Comparison of ENCODE assay signal across 12 cellular contexts in genomic region chr10:14782691-14783363, GRCh38. TPM values are rescaled to one million over a fixed set of nuclear protein-coding genes. Genes with fewer than 3 reads are reported as not detected.
DNase-seq lines count a peak whose midpoint lies in the region; ATAC-seq and TF ChIP-seq lines count a peak whose summit lies in the region.
"Had no signal": no experiment of that assay in that cellular context is flagged by ENCODE, and none has a peak within 500 bp of the region (broad histone marks: within the 10 kb centered on the region; RNA-seq: fewer than 3 reads in every experiment).

No MANE protein-coding gene starts in this region.

- peak overlapping the region; percentile 85 for H2BK20ac ChIP-seq in IMR-90 (ENCODE audit: low read depth, low read length)

- no peak overlapping the region; the same call in 1 of the 2 replicates for H4K5ac ChIP-seq in IMR-90 (ENCODE audit: low read depth, low read length)

- H3K79me1 ChIP-seq in IMR-90 (ENCODE audit: low read depth in 1 of 2, low read length in 2 of 2) = no peaks in the 10 kb centered on the region

- BruUV-seq in IMR-90 (replicated peaks; lab: Mats Ljungman, UMichigan) = no TSS peak

- no peaks in the 10 kb centered on the region for H3K27me3 ChIP-seq in CD8-positive, alpha-beta memory T cell (ENCODE audit: insufficient read depth, low read length, poor library complexity, severe bottlenecking)
- no peaks in the 10 kb centered on the region for H3K27me3 ChIP-seq in IMR-90 (ENCODE audit: control insufficient read depth, insufficient read depth, low read length)
- H3K27me3 ChIP-seq in adipocyte (replicated peaks; ENCODE audit: control insufficient read depth, insufficient read depth, low read length) = no peaks in the 10 kb centered on the region
- no peaks in the 10 kb centered on the region for H3K27me3 ChIP-seq in right lobe of liver
- no peaks in the 10 kb centered on the region for H3K27me3 ChIP-seq in stomach
- H3K27me3 ChIP-seq in prostate gland (replicated peaks; ENCODE audit: insufficient read depth) = no peaks in the 10 kb centered on the region

- H4K8ac ChIP-seq in IMR-90 (ENCODE audit: low read depth in 2 of 2, low read length in 2 of 2) = peak overlapping the region in 1 of 2 experiments; percentile 41; a peak in 2 of 4 replicates

- H3K4me1 ChIP-seq in CD8-positive, alpha-beta memory T cell (ENCODE audit: insufficient read depth, low read length) = no peaks in the 10 kb centered on the region
- H3K4me1 ChIP-seq in IMR-90 (ENCODE audit: control insufficient read depth, insufficient read depth, low read length) (peaks cover 14% of the 10 kb centered on the region), adipocyte (ENCODE audit: control insufficient read depth, insufficient read depth, low read length) (peaks cover 16% of the 10 kb centered on the region), right lobe of liver (peaks cover 0 to 5% (median 0%) of the 10 kb centered on the region in 4 donors), stomach (peaks cover 0 to 12% (median 3%) of the 10 kb centered on the region in 4 donors), prostate gland (replicated peaks) (no peaks in the 10 kb centered on the region)

- peaks cover 3 to 5% (median 5%) of the 10 kb centered on the region in 3 donors for H3K4me1 Mint-ChIP-seq in CD8-positive, alpha-beta memory T cell
- H3K4me1 Mint-ChIP-seq in T-helper 2 cell treated with Interferon-gamma antibody and Interleukin-4, amounts not matched to agents 5 μg/mL and 100 μg/mL, for 36 hours (ENCODE audit: low read depth) = peaks cover 8% of the 10 kb centered on the region

- H3K36me3 Mint-ChIP-seq in CD8-positive, alpha-beta memory T cell = peaks cover 0 to 12% (median 0%) of the 10 kb centered on the region in 3 donors
- H3K36me3 Mint-ChIP-seq in T-helper 2 cell treated with Interferon-gamma antibody and Interleukin-4, amounts not matched to agents 5 μg/mL and 100 μg/mL, for 36 hours (ENCODE audit: low read depth) = no peaks in the 10 kb centered on the region

- peak overlapping the region; percentile 90 for H3K4ac ChIP-seq in IMR-90 (ENCODE audit: low read depth, low read length)

- POLR2A ChIA-PET in CD8-positive, alpha-beta memory T cell (lab: Charles Lee) = no interaction called here
- POLR2A ChIA-PET in IMR-90 (lab: Charles Lee; ENCODE audit: unreplicated experiment) = no interaction called here

- H3K9me3 Mint-ChIP-seq in CD8-positive, alpha-beta memory T cell = peaks cover 0 to 7% (median 5%) of the 10 kb centered on the region in 5 donors
- H3K9me3 Mint-ChIP-seq in T-helper 2 cell treated with Interferon-gamma antibody and Interleukin-4, amounts not matched to agents 5 μg/mL and 100 μg/mL, for 36 hours = peaks cover 8% of the 10 kb centered on the region

- in situ Hi-C loops in IMR-90 (cut with MboI; ENCODE audit: low sequenced_read_pairs) = no loop called here

- WGBS in IMR-90 (ENCODE audit: extremely low coverage in 2 of 2, insufficient read length in 1 of 2), 2 experiments = 72% methylated on average over 3 of the region's 9 CpGs; no CpG with 5 or more reads in 1 of the 2 experiments
- 56% methylated on average over 9 of the region's 9 CpGs for WGBS in right lobe of liver (ENCODE audit: insufficient coverage, low coverage, low lambda C conversion rate, missing lambda C conversion rate)
- WGBS in stomach, 5 donors = 66 to 70% (median 67%) methylated on average over 9 of the region's 9 CpGs
- 81% methylated on average over 9 of the region's 9 CpGs for WGBS in prostate gland

- no peak for TF ChIP-seq EP300 in stomach (IDR thresholded peaks at IDR 0.05)

- H2BK120ac ChIP-seq in IMR-90 (ENCODE audit: low read depth, low read length) = peak overlapping the region; percentile 88

- H3K56ac ChIP-seq in IMR-90 (ENCODE audit: extremely low read depth, insufficient read depth, low read length) = no peak overlapping the region

- H3K4me3 ChIP-seq in CD8-positive, alpha-beta memory T cell (ENCODE audit: low read length) = no peak overlapping the region
- H3K4me3 ChIP-seq in IMR-90 (ENCODE audit: insufficient read depth, low read depth, low read length) (no peak overlapping the region), adipocyte (ENCODE audit: low read length) (no peak overlapping the region), right lobe of liver (no peak overlapping the region), stomach (no peak overlapping the region), prostate gland (no peak overlapping the region)

- H3K27me3 Mint-ChIP-seq in CD8-positive, alpha-beta memory T cell = peaks cover 0 to 3% of the 10 kb centered on the region in 2 donors
- H3K27me3 Mint-ChIP-seq in T-helper 2 cell treated with Interferon-gamma antibody and Interleukin-4, amounts not matched to agents 5 μg/mL and 100 μg/mL, for 36 hours (ENCODE audit: low read depth) = peaks cover 3% of the 10 kb centered on the region
- H3K27me3 Mint-ChIP-seq: stimulated activated naive CD8-positive, alpha-beta T cell treated with anti-CD3 and anti-CD28 coated beads, Interleukin-15, Interleukin-2, amounts not matched to agents 100 ng/mL and 50 ng/mL, for 24 hours had no signal

- CTCF ChIA-PET in CD8-positive, alpha-beta memory T cell (lab: Charles Lee) = no interaction called here
- CTCF ChIA-PET in IMR-90 (lab: Yijun Ruan, JAX) = interaction anchor here (0.6 kb wide), 1 partner anchor 28 kb away, joined by 3 read pairs; no protein-coding TSS in a partner anchor

- ATAC-seq in IMR-90 (ENCODE audit: low read depth) (no peak), right lobe of liver (peak; percentile 74 to 88 (median 84))

- dilution Hi-C loops in IMR-90 (cut with HindIII; ENCODE audit: low sequenced_read_pairs, unreplicated experiment) = no loop called here

- H3K9ac ChIP-seq in IMR-90 (ENCODE audit: low read depth, low read length) (no peak overlapping the region), adipocyte (ENCODE audit: low read length) (no peak overlapping the region)

- TF ChIP-seq CTCF in IMR-90 (conservative IDR thresholded peaks at IDR 0.05; ENCODE audit: low read depth, low read length) (no peak), right lobe of liver (IDR thresholded peaks at IDR 0.05) (no peak), stomach (IDR thresholded peaks at IDR 0.05) (no peak), prostate gland (IDR thresholded peaks at IDR 0.05) (no peak)

- no peak overlapping the region for H3K27ac ChIP-seq in CD8-positive, alpha-beta memory T cell (ENCODE audit: low read depth, low read length)
- no peak overlapping the region for H3K27ac ChIP-seq in IMR-90 (ENCODE audit: insufficient read depth, low read length)
- H3K27ac ChIP-seq in right lobe of liver = no peak overlapping the region
- H3K27ac ChIP-seq in stomach = peak overlapping the region in 1 of 5 donors; percentile 4
- H3K27ac ChIP-seq in prostate gland = no peak overlapping the region

- H3K9me1 ChIP-seq in IMR-90 (ENCODE audit: insufficient read depth, low read length) = peaks cover 10% of the 10 kb centered on the region

- no peak for TF ChIP-seq RAD21 in IMR-90 (IDR thresholded peaks at IDR 0.05; ENCODE audit: low read length)

- TF ChIP-seq POLR2A in IMR-90 (IDR thresholded peaks at IDR 0.05; ENCODE audit: low read depth, low read length) (no peak), right lobe of liver (IDR thresholded peaks at IDR 0.05) (no peak), stomach (IDR thresholded peaks at IDR 0.05) (no peak), prostate gland (IDR thresholded peaks at IDR 0.05) (no peak)

- no peak overlapping the region for H3K4me2 ChIP-seq in IMR-90 (ENCODE audit: low read depth, low read length)

- H2AFZ ChIP-seq in IMR-90 (replicated peaks; ENCODE audit: low read length, poor library complexity) = peak overlapping the region; percentile 69

- H2AK5ac ChIP-seq in IMR-90 (ENCODE audit: low read depth, low read length) = peak overlapping the region; percentile 90

- H3K36me3 ChIP-seq in CD8-positive, alpha-beta memory T cell (ENCODE audit: insufficient read depth, low read length) = no peaks in the 10 kb centered on the region
- no peaks in the 10 kb centered on the region for H3K36me3 ChIP-seq in IMR-90 (ENCODE audit: control insufficient read depth, insufficient read depth, low read length)
- H3K36me3 ChIP-seq in adipocyte (ENCODE audit: control insufficient read depth, insufficient read depth, low read length, severe bottlenecking) = no peaks in the 10 kb centered on the region
- no peaks in the 10 kb centered on the region for H3K36me3 ChIP-seq in right lobe of liver
- H3K36me3 ChIP-seq in stomach = no peaks in the 10 kb centered on the region
- no peaks in the 10 kb centered on the region for H3K36me3 ChIP-seq in prostate gland

- no peak overlapping the region for H2AK9ac ChIP-seq in IMR-90 (replicated peaks; ENCODE audit: low read depth, low read length, poor library complexity)

- peak overlapping the region; percentile 93; the same call in 2 of the 3 replicates for H2BK15ac ChIP-seq in IMR-90 (ENCODE audit: low read depth, low read length)

- H3K23ac ChIP-seq in IMR-90 (ENCODE audit: low read depth, low read length) = 0 out of 2 replicates have a peak overlapping the region, but pooled peaks have one; percentile 31

- intact Hi-C loops in IMR-90 (cut with micrococcal nuclease) = no loop called here
- intact Hi-C loops in right lobe of liver (cut with DNase I) = no loop called here
- intact Hi-C loops in stomach (cut with DNase I; ENCODE audit: low total_unique reads) = no loop called here
- intact Hi-C loops in prostate gland (cut with DNase I) = no loop called here

- peak overlapping the region; percentile 78; the same call in 1 of the 2 replicates for H4K91ac ChIP-seq in IMR-90 (ENCODE audit: insufficient read depth, low read depth, low read length)

- no peak overlapping the region for H2BK5ac ChIP-seq in IMR-90 (ENCODE audit: low read depth, low read length, poor library complexity, severe bottlenecking)

- peak overlapping the region in 5 of 8 donors; percentile 26 to 92 (median 72) for H3K27ac Mint-ChIP-seq in CD8-positive, alpha-beta memory T cell
- no peak overlapping the region for H3K27ac Mint-ChIP-seq in T-helper 2 cell treated with Interferon-gamma antibody and Interleukin-4, amounts not matched to agents 5 μg/mL and 100 μg/mL, for 36 hours
- H3K27ac Mint-ChIP-seq: stimulated activated naive CD8-positive, alpha-beta T cell treated with anti-CD3 and anti-CD28 coated beads, Interleukin-15, Interleukin-2, amounts not matched to agents 100 ng/mL and 50 ng/mL, for 24 hours had no signal

- H3K9me3 ChIP-seq in CD8-positive, alpha-beta memory T cell (ENCODE audit: low read length) = no peaks in the 10 kb centered on the region
- H3K9me3 ChIP-seq in IMR-90 (ENCODE audit: control insufficient read depth, insufficient read depth, low read length) = peaks cover 5% of the 10 kb centered on the region
- peaks cover 3% of the 10 kb centered on the region for H3K9me3 ChIP-seq in adipocyte (ENCODE audit: control insufficient read depth, low read length)
- no peaks in the 10 kb centered on the region for H3K9me3 ChIP-seq in right lobe of liver
- H3K9me3 ChIP-seq in stomach = peaks cover 0 to 5% (median 0%) of the 10 kb centered on the region in 4 donors
- H3K9me3 ChIP-seq in prostate gland = no peaks in the 10 kb centered on the region

- no peaks in the 10 kb centered on the region; the same call in 1 of the 2 replicates for H4K20me1 ChIP-seq in IMR-90 (ENCODE audit: insufficient read depth, low read length)

- H3K4me3 Mint-ChIP-seq in CD8-positive, alpha-beta memory T cell = peak overlapping the region in 3 of 7 donors; percentile 26 to 72 (median 43)
- no peak overlapping the region for H3K4me3 Mint-ChIP-seq in T-helper 2 cell treated with Interferon-gamma antibody and Interleukin-4, amounts not matched to agents 5 μg/mL and 100 μg/mL, for 36 hours
- H3K4me3 Mint-ChIP-seq: stimulated activated naive CD8-positive, alpha-beta T cell treated with anti-CD3 and anti-CD28 coated beads, Interleukin-15, Interleukin-2, amounts not matched to agents 100 ng/mL and 50 ng/mL, for 24 hours had no signal

- no peak for DNase-seq in CD8-positive, alpha-beta memory T cell
- DNase-seq in IMR-90 (no peak), adipocyte (ENCODE audit: low read depth) (peak; percentile 5), right lobe of liver (peak in 2 of 3 donors; percentile 53 to 55), NCI-H510A treated with DMSO at 0.1 percent for 48 hours (lab: John Stamatoyannopoulos, UW) (no peak), stomach (no peak), prostate gland (ENCODE audit: low spot score) (no peak)
- no peak for DNase-seq in T-helper 2 cell treated with Interferon-gamma antibody and Interleukin-4, amounts not matched to agents 5 μg/mL and 100 μg/mL, for 36 hours (ENCODE audit: low spot score)
- DNase-seq: activated CD4-positive, alpha-beta T cell treated with anti-CD3 and anti-CD28 coated beads for 1 hour; NCI-H69 had no signal

- H3K18ac ChIP-seq in IMR-90 (ENCODE audit: low read depth, low read length) = peak overlapping the region; percentile 67

- peak overlapping the region; percentile 78 for H3K14ac ChIP-seq in IMR-90 (replicated peaks; ENCODE audit: low read depth, low read length)

RNA-seq across cellular contexts. Expression of gene FAM107B, which starts 8.1 kb away (rescaled TPM):
- total RNA-seq in CD8-positive, alpha-beta memory T cell = 100 to 1,000 TPM; 138 to 143 TPM
- 316 TPM for polyA plus RNA-seq in CD8-positive, alpha-beta memory T cell
- 27.1 and 46.4 TPM in 2 replicates for total RNA-seq in IMR-90 (2012; rRNA removed)
- 19.1 and 26.4 TPM in 2 replicates for polyA plus RNA-seq in IMR-90 (2012; rRNA removed)
- polyA plus RNA-seq in IMR-90 (2012; cell fraction: cytosol; rRNA removed) = 3.5 and 6.9 TPM in 2 replicates
- polyA plus RNA-seq in IMR-90 (2012; cell fraction: nucleus; rRNA removed; ENCODE audit: low replicate concordance) = 3.2 and 19.8 TPM in 2 replicates
- total RNA-seq in right lobe of liver = 100 to 1,000 TPM in 2 of 6 experiments, 10 to 100 TPM in 4; 58.6 to 116 (median 68.7) TPM
- total RNA-seq in stomach = 100 to 1,000 TPM in 3 of 5 donors, 10 to 100 TPM in 2; 18.7 to 397 (median 205) TPM
- 100 to 1,000 TPM in 2 of 3 donors, 10 to 100 TPM in 1; 31.4 to 162 (median 158) TPM for polyA plus RNA-seq in stomach
- 10 to 100 TPM; 32.9 to 63.9 TPM for total RNA-seq in prostate gland

RNA-seq across cellular contexts. Expression of gene CDNF, which starts 55.0 kb away (rescaled TPM):
- 1 to 10 TPM in 1 of 2 experiments, under 1 TPM in 1; 0.96 to 1.2 TPM for total RNA-seq in CD8-positive, alpha-beta memory T cell
- 0.47 TPM for polyA plus RNA-seq in CD8-positive, alpha-beta memory T cell
- total RNA-seq in IMR-90 (2012; rRNA removed) = 0.72 and 0.83 TPM in 2 replicates
- 1.1 and 1.3 TPM in 2 replicates for polyA plus RNA-seq in IMR-90 (2012; rRNA removed)
- 0.54 and 1.3 TPM in 2 replicates for polyA plus RNA-seq in IMR-90 (2012; cell fraction: cytosol; rRNA removed)
- polyA plus RNA-seq in IMR-90 (2012; cell fraction: nucleus; rRNA removed; ENCODE audit: low replicate concordance) = 0.44 and 2.9 TPM in 2 replicates
- total RNA-seq in right lobe of liver = 1 to 10 TPM in 5 of 6 experiments, under 1 TPM in 1; 0.93 to 4.5 (median 3.7) TPM
- total RNA-seq in stomach = 100 to 1,000 TPM in 1 of 5 donors, 1 to 10 TPM in 1, not detected in 3; 4.2 to 212 TPM
- polyA plus RNA-seq in stomach = 1 to 10 TPM in 2 of 3 donors, under 1 TPM in 1; 0.75 to 4.1 (median 1.1) TPM
- 10 to 100 TPM; 15.8 to 18.4 TPM for total RNA-seq in prostate gland
- total RNA-seq: kidney epithelial cell had no signal

RNA-seq across cellular contexts. Expression of gene HSPA14, which starts 55.3 kb away (rescaled TPM):
- total RNA-seq in CD8-positive, alpha-beta memory T cell = 10 to 100 TPM; 43.3 to 45.5 TPM
- polyA plus RNA-seq in CD8-positive, alpha-beta memory T cell = 20.0 TPM
- total RNA-seq in IMR-90 (2012; rRNA removed) (11.8 and 15.6 TPM in 2 replicates), right lobe of liver (1 to 10 TPM; 2.7 to 8.6 (median 4.9) TPM), stomach (10 to 100 TPM in 3 of 5 donors, 1 to 10 TPM in 1, not detected in 1; 1.2 to 25.9 (median 19.3) TPM), prostate gland (10 to 100 TPM in 1 of 2 donors, 1 to 10 TPM in 1; 6.7 to 11.5 TPM)
- polyA plus RNA-seq in IMR-90 (2012; rRNA removed) (8.7 and 10.3 TPM in 2 replicates), stomach (10 to 100 TPM; 11.1 to 16.3 (median 11.5) TPM)
- 2.3 and 3.8 TPM in 2 replicates for polyA plus RNA-seq in IMR-90 (2012; cell fraction: cytosol; rRNA removed)
- polyA plus RNA-seq in IMR-90 (2012; cell fraction: nucleus; rRNA removed; ENCODE audit: low replicate concordance) = 2.2 and 12.8 TPM in 2 replicates

RNA-seq across cellular contexts. Expression of gene MSANTD7, which starts 55.3 kb away (rescaled TPM):
- total RNA-seq in CD8-positive, alpha-beta memory T cell = 10 to 100 TPM; 28.5 to 30.4 TPM
- polyA plus RNA-seq in CD8-positive, alpha-beta memory T cell = 8.7 TPM
- total RNA-seq in IMR-90 (2012; rRNA removed) (16.0 and 17.2 TPM in 2 replicates), right lobe of liver (1 to 10 TPM; 2.2 to 6.0 (median 3.2) TPM), stomach (10 to 100 TPM in 4 of 5 donors, under 1 TPM in 1; under 0.01 to 84.8 (median 14.5) TPM), prostate gland (10 to 100 TPM in 1 of 2 donors, 1 to 10 TPM in 1; 9.5 to 13.3 TPM)
- polyA plus RNA-seq in IMR-90 (2012; rRNA removed) (4.2 and 4.7 TPM in 2 replicates), stomach (1 to 10 TPM; 3.1 to 4.4 (median 3.5) TPM)
- 1.5 and 2.0 TPM in 2 replicates for polyA plus RNA-seq in IMR-90 (2012; cell fraction: cytosol; rRNA removed)
- polyA plus RNA-seq in IMR-90 (2012; cell fraction: nucleus; rRNA removed; ENCODE audit: low replicate concordance) = 3.0 and 8.7 TPM in 2 replicates

Comparison
In these comparisons a context has a peak if more than half of its experiments do, and no peak if none do; other contexts are left out.
1. DNase-seq: peak in adipocyte (single experiment) and right lobe of liver (2 of 3); none in CD8-positive, alpha-beta memory T cell (0 of 5), IMR-90 (single experiment), NCI-H510A treated with DMSO at 0.1 percent for 48 hours (single experiment), T-helper 2 cell treated with Interferon-gamma antibody and Interleukin-4, amounts not matched to agents 5 μg/mL and 100 μg/mL, for 36 hours (single experiment), stomach (single experiment) and prostate gland (single experiment).